Comparison of ENCODE assay signal across 17 cellular contexts in the genomic region with DNA sequence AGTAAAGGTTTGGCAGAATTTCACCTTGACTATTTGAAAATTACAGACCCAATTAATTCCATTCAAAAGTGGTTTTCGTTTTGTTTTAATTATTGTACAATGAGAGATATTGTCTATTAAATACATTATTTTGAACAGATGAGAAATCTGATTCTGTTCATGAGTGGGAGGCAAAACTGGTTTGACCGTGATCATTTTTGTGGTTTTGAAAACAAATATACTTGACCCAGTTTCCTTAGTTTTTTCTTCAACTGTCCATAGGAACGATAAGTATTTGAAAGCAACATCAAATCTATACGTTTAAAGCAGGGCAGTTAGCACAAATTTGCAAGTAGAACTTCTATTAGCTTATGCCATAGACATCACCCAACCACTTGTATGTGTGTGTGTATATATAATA.
"Had no signal": no experiment of that assay in that cellular context is flagged by ENCODE, and none has a peak within 500 bp of the region (broad histone marks: within the 10 kb centered on the region; RNA-seq: fewer than 3 reads in every experiment).

No MANE protein-coding gene starts in this region.

- ATAC-seq: activated CD8-positive, alpha-beta memory T cell treated with anti-CD3 and anti-CD28 coated beads, Interleukin-2, amount 10 ng/mL, durations not matched to agents 7 days and 5 days; gastrocnemius medialis; mucosa of descending colon; psoas muscle; right cardiac atrium; stimulated activated naive CD8-positive, alpha-beta T cell treated with anti-CD3 and anti-CD28 coated beads, Interleukin-15, Interleukin-2, amounts not matched to agents 100 U/mL and 50 U/mL, for 24 hours had no signal

- DNase-seq: activated B cell treated with CpG ODN at 0.5 μM for 24 hours; activated CD4-positive, alpha-beta memory T cell treated with anti-CD3 and anti-CD28 coated beads, Interleukin-2, amount 10 ng/mL, durations not matched to agents 7 days and 5 days; activated CD4-positive, alpha-beta T cell treated with anti-CD3 and anti-CD28 coated beads for 4 hours; activated CD8-positive, alpha-beta memory T cell treated with anti-CD3 and anti-CD28 coated beads, Interleukin-2, amount 10 ng/mL, durations not matched to agents 7 days and 5 days; amniotic stem cell; central memory CD4-positive, alpha-beta T cell; gastrocnemius medialis; head of caudate nucleus; left ventricle myocardium inferior; mucosa of descending colon; naive B cell; psoas muscle; right cardiac atrium; stimulated activated CD4-positive, alpha-beta T cell treated with anti-CD3 and anti-CD28 coated beads, Interleukin-2, amount 100 ng/mL, for 24 hours; stimulated activated naive CD8-positive, alpha-beta T cell treated with anti-CD3 and anti-CD28 coated beads, Interleukin-15, Interleukin-2, amounts not matched to agents 100 U/mL and 50 U/mL, for 24 hours; substantia nigra; T-helper 9 cell had no signal
